8 cellular contexts compared by ENCODE assay signal in genomic region chr4:93722446-93722845, GRCh38.
"Had no signal": no experiment of that assay in that cellular context is flagged by ENCODE, and none has a peak within 500 bp of the region (broad histone marks: within the 10 kb centered on the region; RNA-seq: fewer than 3 reads in every experiment).

No MANE protein-coding gene starts in this region.

- FAIRE-seq: G401.6, GM12878, GM12891, GM12892, GM18507, GM19239 had no signal

- H3K4me3 ChIP-seq: GM12878 had no signal

- DNase-seq: GDM1, GF-D8 had no signal
